ENCODE assay signal across 8 cellular contexts in genomic region chr20:58890073-58890453, GRCh38. TPM values are rescaled to one million over a fixed set of nuclear protein-coding genes. Genes with fewer than 3 reads are reported as not detected.
A peak's percentile ranks its signal among the peaks of the same experiment; 100 is the strongest.
DNase-seq lines count a peak whose midpoint lies in the region; ATAC-seq and TF ChIP-seq lines count a peak whose summit lies in the region.

No MANE protein-coding gene starts in this region.

- peaks cover 22% of the 10 kb centered on the region for H3K4me1 ChIP-seq in adipocyte (ENCODE audit: control insufficient read depth, insufficient read depth, low read length)
- peaks cover 14 to 23% of the 10 kb centered on the region in 2 donors for H3K4me1 ChIP-seq in thyroid gland

- H3K9me3 ChIP-seq in adipocyte (ENCODE audit: control insufficient read depth, low read length): peaks cover 8% of the 10 kb centered on the region
- H3K9me3 ChIP-seq in thyroid gland: no peaks in the 10 kb centered on the region

- peaks cover 16% of the 10 kb centered on the region for H3K36me3 Mint-ChIP-seq in activated CD4-positive, alpha-beta T cell treated with anti-CD3 and anti-CD28 coated beads for 36 hours (ENCODE audit: low read depth)

- POLR2A ChIA-PET in activated CD4-positive, alpha-beta T cell treated with anti-CD3 and anti-CD28 coated beads for 36 hours (lab: Charles Lee): interaction anchor here (1.1 to 1.7 kb wide), 2 partner anchors 142 to 501 kb away, joined by 4 to 5 read pairs; partner anchors contain the start of gene VAPB

- H3K27ac ChIP-seq in thyroid gland: peak overlapping the region; percentile 99 to 100 (median 99)

- TF ChIP-seq POLR2A in thyroid gland (IDR thresholded peaks at IDR 0.05): no peak

- no peak for TF ChIP-seq CTCF in kidney epithelial cell (IDR thresholded peaks at IDR 0.05; ENCODE audit: insufficient read depth, low read length, poor library complexity, severe bottlenecking)
- TF ChIP-seq CTCF in thyroid gland (IDR thresholded peaks at IDR 0.05): no peak

- peak overlapping the region; percentile 86 for H3K27ac Mint-ChIP-seq in activated CD4-positive, alpha-beta T cell treated with anti-CD3 and anti-CD28 coated beads for 36 hours

- CTCF ChIA-PET in activated CD4-positive, alpha-beta T cell treated with anti-CD3 and anti-CD28 coated beads for 36 hours (lab: Charles Lee): no interaction called here

- no peak for DNase-seq in activated CD4-positive, alpha-beta T cell treated with anti-CD3 and anti-CD28 coated beads for 36 hours
- no peak for DNase-seq in activated CD4-positive, alpha-beta T cell treated with anti-CD3 and anti-CD28 coated beads for 4 hours
- DNase-seq in adipocyte (ENCODE audit: low read depth): no peak
- DNase-seq in kidney epithelial cell (ENCODE audit: low read depth): no peak
- DNase-seq in thyroid gland: no peak
- no peak for DNase-seq in NCI-H2081 treated with DMSO at 0.1 percent for 48 hours (lab: John Stamatoyannopoulos, UW)

- 25 to 54% methylated on average over 23 to 34 of the region's 46 CpGs for WGBS in thyroid gland, 2 donors

- H3K27me3 ChIP-seq in adipocyte (replicated peaks; ENCODE audit: control insufficient read depth, insufficient read depth, low read length) (no peaks in the 10 kb centered on the region), kidney epithelial cell (ENCODE audit: control insufficient read depth, insufficient read depth, low read length) (no peaks in the 10 kb centered on the region), thyroid gland (no peaks in the 10 kb centered on the region)

- H3K9ac ChIP-seq in adipocyte (ENCODE audit: low read length): peak overlapping the region; percentile 89

- peak overlapping the region; percentile 88 for H3K4me3 Mint-ChIP-seq in activated CD4-positive, alpha-beta T cell treated with anti-CD3 and anti-CD28 coated beads for 36 hours

- H3K4me3 ChIP-seq in adipocyte (ENCODE audit: low read length): peak overlapping the region; percentile 84
- peak overlapping the region; percentile 85 for H3K4me3 ChIP-seq in kidney epithelial cell (ENCODE audit: low read depth, low read length)
- H3K4me3 ChIP-seq in thyroid gland (replicated peaks in 1 of 3): peak overlapping the region; percentile 39 to 78 (median 75)

- intact Hi-C loops in activated CD4-positive, alpha-beta T cell treated with anti-CD3 and anti-CD28 coated beads for 36 hours (cut with DNase I, micrococcal nuclease): loop anchor here (2.0 to 10.0 kb wide), 9 partner anchors 143 to 1498 kb away; partner anchors contain the start of genes RBM38 (in 2 of the 2), ATP5F1E (in 1 of the 2), FAM217B (in 1 of the 2) and PPP1R3D (in 1 of the 2)
- intact Hi-C loops in thyroid gland (cut with DNase I): loop anchor here (5.0 to 10.0 kb wide), 2 partner anchors 115 to 152 kb away; partner anchors contain the start of genes CTSZ and PRELID3B

- ATAC-seq in activated CD4-positive, alpha-beta T cell treated with anti-CD3 and anti-CD28 coated beads for 36 hours: peak; percentile 0
- ATAC-seq in HG02973 (IDR thresholded peaks at IDR 0.05; ENCODE audit: unreplicated experiment) (no peak), HG03457 (IDR thresholded peaks at IDR 0.05; ENCODE audit: unreplicated experiment) (no peak)

- no peaks in the 10 kb centered on the region for H3K27me3 Mint-ChIP-seq in activated CD4-positive, alpha-beta T cell treated with anti-CD3 and anti-CD28 coated beads for 36 hours

- no peaks in the 10 kb centered on the region for H3K36me3 ChIP-seq in adipocyte (ENCODE audit: control insufficient read depth, insufficient read depth, low read length, severe bottlenecking)
- no peaks in the 10 kb centered on the region for H3K36me3 ChIP-seq in kidney epithelial cell (ENCODE audit: control insufficient read depth, insufficient read depth, low read length)
- H3K36me3 ChIP-seq in thyroid gland: no peaks in the 10 kb centered on the region

- peaks cover 42% of the 10 kb centered on the region for H3K4me1 Mint-ChIP-seq in activated CD4-positive, alpha-beta T cell treated with anti-CD3 and anti-CD28 coated beads for 36 hours

- H3K9me3 Mint-ChIP-seq in activated CD4-positive, alpha-beta T cell treated with anti-CD3 and anti-CD28 coated beads for 36 hours (ENCODE audit: low read depth): peaks cover 2% of the 10 kb centered on the region

RNA-seq across cellular contexts. Expression of gene GNAS, which starts 37.5 kb away (rescaled TPM):
- total RNA-seq in activated CD4-positive, alpha-beta T cell treated with anti-CD3 and anti-CD28 coated beads for 36 hours: 100 to 1,000 TPM; 713 to 965 TPM
- total RNA-seq in kidney epithelial cell (851 and 877 TPM in 2 replicates), thyroid gland (1,000 to 10,000 TPM; 2,457 to 5,038 (median 3,494) TPM)

RNA-seq across cellular contexts. Expression of gene GNAS-AS1, which starts 39.4 kb away (rescaled TPM):
- total RNA-seq in activated CD4-positive, alpha-beta T cell treated with anti-CD3 and anti-CD28 coated beads for 36 hours: 1 to 10 TPM; 1.1 to 1.9 TPM
- total RNA-seq in kidney epithelial cell (0.07 and 1.3 TPM in 2 replicates), thyroid gland (1 to 10 TPM in 2 of 4 donors, under 1 TPM in 2; 0.42 to 1.9 (median 1.1) TPM)
